ENCODE assay signal across 15 cellular contexts in genomic region chr2:42875880-42876279, GRCh38.
DNase-seq lines count a peak whose midpoint lies in the region; ATAC-seq and TF ChIP-seq lines count a peak whose summit lies in the region.
"Had no signal": no experiment of that assay in that cellular context is flagged by ENCODE, and none has a peak within 500 bp of the region (broad histone marks: within the 10 kb centered on the region; RNA-seq: fewer than 3 reads in every experiment).

No MANE protein-coding gene starts in this region.

- in situ Hi-C loops in GM23248 (cut with MboI): no loop called here

- H3K9me2 ChIP-seq in GM23248 (ENCODE audit: insufficient read depth): no peaks in the 10 kb centered on the region

- H2AFZ ChIP-seq in GM23248: peak overlapping the region; percentile 56

- H3K36me3 ChIP-seq in GM23248 (ENCODE audit: low read depth): no peaks in the 10 kb centered on the region
- no peaks in the 10 kb centered on the region for H3K36me3 ChIP-seq in lower lobe of right lung
- H3K36me3 ChIP-seq in spleen: no peaks in the 10 kb centered on the region
- H3K36me3 ChIP-seq: adrenal gland, SJSA1 had no signal

- no peak overlapping the region for H3K4me3 ChIP-seq in GM23248
- H3K4me3 ChIP-seq in coronary artery: no peak overlapping the region
- no peak overlapping the region for H3K4me3 ChIP-seq in lower lobe of right lung
- no peak overlapping the region for H3K4me3 ChIP-seq in spleen
- H3K4me3 ChIP-seq: adrenal gland, SJSA1 had no signal

- H3K4me1 ChIP-seq in GM23248 (ENCODE audit: insufficient read depth): peaks cover 23% of the 10 kb centered on the region
- peaks cover 55% of the 10 kb centered on the region for H3K4me1 ChIP-seq in lower lobe of right lung
- H3K4me1 ChIP-seq in spleen: peaks cover 5 to 76% (median 53%) of the 10 kb centered on the region in 6 donors
- H3K4me1 ChIP-seq: SJSA1 had no signal

- peaks cover 17% of the 10 kb centered on the region for H3F3A ChIP-seq in GM23248 (ENCODE audit: insufficient read depth)

- H4K20me1 ChIP-seq in GM23248 (ENCODE audit: insufficient read depth): no peaks in the 10 kb centered on the region

- no peaks in the 10 kb centered on the region for H3K27me3 ChIP-seq in GM23248 (replicated peaks; ENCODE audit: insufficient read depth)
- no peaks in the 10 kb centered on the region for H3K27me3 ChIP-seq in lower lobe of right lung (ENCODE audit: low read depth)
- no peaks in the 10 kb centered on the region for H3K27me3 ChIP-seq in spleen (replicated peaks in 1 of 7)
- H3K27me3 ChIP-seq: adrenal gland, SJSA1 had no signal

- no peak for TF ChIP-seq POLR2A in spleen (IDR thresholded peaks at IDR 0.05)

- no peaks in the 10 kb centered on the region for H3K79me2 ChIP-seq in GM23248 (ENCODE audit: insufficient read depth)

- H3K27ac ChIP-seq in GM23248: no peak overlapping the region
- H3K27ac ChIP-seq in coronary artery: peak overlapping the region in 1 of 2 donors; percentile 93
- peak overlapping the region; percentile 76 for H3K27ac ChIP-seq in lower lobe of right lung
- H3K27ac ChIP-seq in spleen: peak overlapping the region; percentile 29 to 91 (median 76)
- H3K27ac ChIP-seq: SJSA1 had no signal

- no peak for ATAC-seq in lower lobe of right lung
- no peak for ATAC-seq in GM19467 (IDR thresholded peaks at IDR 0.05; ENCODE audit: unreplicated experiment)
- no peak for ATAC-seq in stimulated activated naive CD8-positive, alpha-beta T cell treated with anti-CD3 and anti-CD28 coated beads, Interleukin-15, Interleukin-2, amounts not matched to agents 100 U/mL and 50 U/mL, for 24 hours
- no peak for ATAC-seq in GM18873 (IDR thresholded peaks at IDR 0.05; ENCODE audit: low FRiP score, unreplicated experiment)
- ATAC-seq: CD8-positive, alpha-beta T cell had no signal

- no peak overlapping the region for H3K9ac ChIP-seq in GM23248

- intact Hi-C loops in lower lobe of right lung (cut with DNase I) (no loop called here), spleen (cut with DNase I; ENCODE audit: low total_unique reads) (loop anchor here (10.0 kb wide), 1 partner anchor 59 kb away; no protein-coding TSS in a partner anchor)

- 71 to 73% methylated on average over 3 of the region's 3 CpGs for WGBS in GM23248 (ENCODE audit: low coverage in 1 of 2, low lambda C conversion rate in 2 of 2, missing lambda C conversion rate in 2 of 2), 2 experiments
- 48 to 66% (median 55%) methylated on average over 3 of the region's 3 CpGs for WGBS in spleen, 5 donors

- DNase-seq in GM23248: no peak
- DNase-seq in coronary artery (ENCODE audit: low spot score): peak; percentile 53
- no peak for DNase-seq in lower lobe of right lung
- no peak for DNase-seq in spleen
- no peak for DNase-seq in stimulated activated naive CD8-positive, alpha-beta T cell treated with anti-CD3 and anti-CD28 coated beads, Interleukin-15, Interleukin-2, amounts not matched to agents 100 U/mL and 50 U/mL, for 24 hours
- no peak for DNase-seq in NCI-H2196 treated with DMSO at 0.1 percent for 48 hours (lab: John Stamatoyannopoulos, UW; ENCODE audit: unreplicated experiment)
- DNase-seq: activated CD4-positive, alpha-beta T cell treated with anti-CD3 and anti-CD28 coated beads for 4 hours; immature natural killer cell; NCI-H446 treated with DMSO at 0.1 percent for 48 hours; T-helper 9 cell had no signal

- H3K9me3 ChIP-seq in GM23248 (ENCODE audit: low read depth) (no peaks in the 10 kb centered on the region), lower lobe of right lung (no peaks in the 10 kb centered on the region), spleen (no peaks in the 10 kb centered on the region)
- H3K9me3 ChIP-seq: adrenal gland, SJSA1 had no signal

- TF ChIP-seq CTCF in coronary artery (IDR thresholded peaks at IDR 0.05): no peak
- TF ChIP-seq CTCF in lower lobe of right lung (IDR thresholded peaks at IDR 0.05): no peak
- TF ChIP-seq CTCF in spleen (IDR thresholded peaks at IDR 0.05 in 8 of 11, conservative IDR thresholded peaks at IDR 0.05 in 3 of 11): no peak

- no peak overlapping the region for H3K4me2 ChIP-seq in GM23248 (ENCODE audit: unreplicated experiment)
